1 cellular context compared by ENCODE assay signal in the genomic region with DNA sequence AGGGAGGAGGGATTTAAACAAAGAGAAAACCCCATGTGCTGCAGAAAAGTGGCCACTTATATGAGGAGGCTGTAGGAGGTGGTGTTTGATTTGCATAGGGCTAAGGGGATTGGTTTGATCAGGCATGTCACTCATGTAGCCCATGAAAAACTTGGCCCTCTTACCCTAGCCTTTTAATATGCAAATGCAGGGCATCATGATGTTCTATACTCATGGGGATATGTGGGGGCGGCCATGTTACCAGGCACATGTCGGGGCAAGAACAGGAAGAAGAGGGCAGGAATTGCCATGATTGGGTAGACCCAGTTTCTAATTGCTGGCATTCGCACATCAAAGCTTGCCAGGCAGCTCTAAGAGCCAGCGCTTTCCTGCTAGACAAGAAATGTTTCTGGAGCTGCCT.
TF ChIP-seq lines count a peak whose summit lies in the region.

No MANE protein-coding gene starts in this region.

TF ChIP-seq in HepG2, 621 proteins besides CTCF, POLR2A, EP300 and RAD21:
- TF ChIP-seq SMYD3 (CRISPR knock-in tag; IDR thresholded peaks at IDR 0.05): no peak
- no peak for TF ChIP-seq ZSCAN9 (CRISPR knock-in tag; IDR thresholded peaks at IDR 0.05; ENCODE audit: borderline replicate concordance)
- no peak for TF ChIP-seq KDM5A (IDR thresholded peaks at IDR 0.05; ENCODE audit: borderline replicate concordance, low read length)
- TF ChIP-seq, protein P1, sequence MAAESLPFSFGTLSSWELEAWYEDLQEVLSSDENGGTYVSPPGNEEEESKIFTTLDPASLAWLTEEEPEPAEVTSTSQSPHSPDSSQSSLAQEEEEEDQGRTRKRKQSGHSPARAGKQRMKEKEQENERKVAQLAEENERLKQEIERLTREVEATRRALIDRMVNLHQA (CRISPR knock-in tag; IDR thresholded peaks at IDR 0.05): no peak
- TF ChIP-seq, protein P2, sequence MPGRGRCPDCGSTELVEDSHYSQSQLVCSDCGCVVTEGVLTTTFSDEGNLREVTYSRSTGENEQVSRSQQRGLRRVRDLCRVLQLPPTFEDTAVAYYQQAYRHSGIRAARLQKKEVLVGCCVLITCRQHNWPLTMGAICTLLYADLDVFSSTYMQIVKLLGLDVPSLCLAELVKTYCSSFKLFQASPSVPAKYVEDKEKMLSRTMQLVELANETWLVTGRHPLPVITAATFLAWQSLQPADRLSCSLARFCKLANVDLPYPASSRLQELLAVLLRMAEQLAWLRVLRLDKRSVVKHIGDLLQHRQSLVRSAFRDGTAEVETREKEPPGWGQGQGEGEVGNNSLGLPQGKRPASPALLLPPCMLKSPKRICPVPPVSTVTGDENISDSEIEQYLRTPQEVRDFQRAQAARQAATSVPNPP (CRISPR knock-in tag; IDR thresholded peaks at IDR 0.05): no peak
- TF ChIP-seq, protein P3, sequence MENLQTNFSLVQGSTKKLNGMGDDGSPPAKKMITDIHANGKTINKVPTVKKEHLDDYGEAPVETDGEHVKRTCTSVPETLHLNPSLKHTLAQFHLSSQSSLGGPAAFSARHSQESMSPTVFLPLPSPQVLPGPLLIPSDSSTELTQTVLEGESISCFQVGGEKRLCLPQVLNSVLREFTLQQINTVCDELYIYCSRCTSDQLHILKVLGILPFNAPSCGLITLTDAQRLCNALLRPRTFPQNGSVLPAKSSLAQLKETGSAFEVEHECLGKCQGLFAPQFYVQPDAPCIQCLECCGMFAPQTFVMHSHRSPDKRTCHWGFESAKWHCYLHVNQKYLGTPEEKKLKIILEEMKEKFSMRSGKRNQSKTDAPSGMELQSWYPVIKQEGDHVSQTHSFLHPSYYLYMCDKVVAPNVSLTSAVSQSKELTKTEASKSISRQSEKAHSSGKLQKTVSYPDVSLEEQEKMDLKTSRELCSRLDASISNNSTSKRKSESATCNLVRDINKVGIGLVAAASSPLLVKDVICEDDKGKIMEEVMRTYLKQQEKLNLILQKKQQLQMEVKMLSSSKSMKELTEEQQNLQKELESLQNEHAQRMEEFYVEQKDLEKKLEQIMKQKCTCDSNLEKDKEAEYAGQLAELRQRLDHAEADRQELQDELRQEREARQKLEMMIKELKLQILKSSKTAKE (CRISPR knock-in tag; IDR thresholded peaks at IDR 0.05; ENCODE audit: borderline replicate concordance): no peak
